In genomic region chr2:170966648-170967396, GRCh38 we compare ENCODE assay signal across 12 cellular contexts. TPM values are rescaled to one million over a fixed set of nuclear protein-coding genes. Genes with fewer than 3 reads are reported as not detected.
A peak's percentile ranks its signal among the peaks of the same experiment; 100 is the strongest.
DNase-seq lines count a peak whose midpoint lies in the region; ATAC-seq and TF ChIP-seq lines count a peak whose summit lies in the region.
"Had no signal": no experiment of that assay in that cellular context is flagged by ENCODE, and none has a peak within 500 bp of the region (broad histone marks: within the 10 kb centered on the region; RNA-seq: fewer than 3 reads in every experiment).

No MANE protein-coding gene starts in this region.

- peak; percentile 73 for ATAC-seq in WTC11

- H3K27me3 Mint-ChIP-seq in WTC11 (ENCODE audit: low read depth) = no peaks in the 10 kb centered on the region
- H3K27me3 Mint-ChIP-seq: activated B cell treated with CpG ODN at 0.5 μM for 24 hours had no signal

- H3K36me3 ChIP-seq in liver (ENCODE audit: control insufficient read depth in 4 of 4, insufficient read depth in 3 of 4, low read depth in 1 of 4, low read length in 3 of 4) = peaks cover 14 to 38% (median 27%) of the 10 kb centered on the region in 4 donors

- peak; percentile 27 to 37 for TF ChIP-seq RAD21 in liver (IDR thresholded peaks at IDR 0.05)

- no peaks in the 10 kb centered on the region for H3K9me3 Mint-ChIP-seq in WTC11
- H3K9me3 Mint-ChIP-seq: activated B cell treated with CpG ODN at 0.5 μM for 24 hours had no signal

- H3K36me3 Mint-ChIP-seq in WTC11 = peaks cover 51% of the 10 kb centered on the region

- no peak overlapping the region for H3K9ac ChIP-seq in liver (ENCODE audit: low read depth in 1 of 2, low read length in 2 of 2)

- CTCF ChIA-PET in WTC11 (lab: Charles Lee) = no interaction called here

- no peaks in the 10 kb centered on the region for H3K27me3 ChIP-seq in liver (ENCODE audit: control insufficient read depth in 4 of 4, insufficient read depth in 4 of 4, low read length in 3 of 4)
- H3K27me3 ChIP-seq: upper lobe of left lung had no signal

- 69% methylated on average over 13 of the region's 13 CpGs for WGBS in liver

- H3K9me3 ChIP-seq in liver (ENCODE audit: control insufficient read depth in 4 of 4, low read length in 3 of 4) = no peaks in the 10 kb centered on the region
- H3K9me3 ChIP-seq: upper lobe of left lung had no signal

- TF ChIP-seq CTCF in C4-2B (conservative IDR thresholded peaks at IDR 0.05) (peak; percentile 54), WTC11 (IDR thresholded peaks at IDR 0.05) (no peak; the same call in 1 of the 2 replicates), liver (IDR thresholded peaks at IDR 0.05; ENCODE audit: low read depth, low read length, missing input control) (peak; percentile 12)

- peaks cover 0 to 28% (median 11%) of the 10 kb centered on the region in 4 donors for H3K4me1 ChIP-seq in liver (ENCODE audit: control insufficient read depth in 4 of 4, insufficient read depth in 4 of 4, low read length in 3 of 4)
- H3K4me1 ChIP-seq: upper lobe of left lung had no signal

- DNase-seq in HCEC 1CT (peak; percentile 8), WTC11 (ENCODE audit: low spot score) (peak; percentile 51), HPDE6-E6E7 (ENCODE audit: extremely low spot score) (no peak), NCI-H1417 treated with DMSO at 0.1 percent for 48 hours (lab: John Stamatoyannopoulos, UW) (no peak), NCI-H2107 treated with DMSO at 0.1 percent for 48 hours (lab: John Stamatoyannopoulos, UW; ENCODE audit: unreplicated experiment) (no peak), glomerular visceral epithelial cell (ENCODE audit: extremely low spot score) (no peak)
- DNase-seq: activated B cell treated with CpG ODN at 0.5 μM for 24 hours, kidney, NCI-H1436 treated with DMSO at 0.1 percent for 48 hours had no signal

- H3K4me1 Mint-ChIP-seq in WTC11 = peaks cover 20% of the 10 kb centered on the region
- H3K4me1 Mint-ChIP-seq: activated B cell treated with CpG ODN at 0.5 μM for 24 hours had no signal

- no peak overlapping the region for H3K4me3 ChIP-seq in liver (ENCODE audit: low read depth in 1 of 3, low read length in 3 of 3)
- H3K4me3 ChIP-seq: upper lobe of left lung had no signal

- H3K27ac Mint-ChIP-seq in WTC11 = peak overlapping the region; percentile 6; the same call in 1 of the 2 replicates
- H3K27ac Mint-ChIP-seq: activated B cell treated with CpG ODN at 0.5 μM for 24 hours had no signal

- H3K4me3 Mint-ChIP-seq in WTC11 = no peak overlapping the region
- H3K4me3 Mint-ChIP-seq: activated B cell treated with CpG ODN at 0.5 μM for 24 hours had no signal

- POLR2A ChIA-PET in WTC11 (lab: Charles Lee) = interaction anchor here (0.6 kb wide), 1 partner anchor 40 kb away, joined by 3 read pairs; no protein-coding TSS in a partner anchor

- H3K27ac ChIP-seq in C4-2B = no peak overlapping the region
- no peak overlapping the region for H3K27ac ChIP-seq in liver (ENCODE audit: low read depth in 1 of 2, low read length in 2 of 2)
- H3K27ac ChIP-seq: upper lobe of left lung had no signal

TF ChIP-seq in WTC11, 78 proteins besides CTCF, POLR2A, EP300 and RAD21:
- TF ChIP-seq JUN (CRISPR knock-in tag; IDR thresholded peaks at IDR 0.05) (no peak), NR2C2 (CRISPR knock-in tag; IDR thresholded peaks at IDR 0.05) (no peak), JAZF1 (CRISPR knock-in tag; IDR thresholded peaks at IDR 0.05) (no peak), PRRX2 (CRISPR knock-in tag; IDR thresholded peaks at IDR 0.05) (no peak), ZNF425 (CRISPR knock-in tag; conservative IDR thresholded peaks at IDR 0.05) (no peak)

TF ChIP-seq in liver, 16 proteins besides CTCF, POLR2A, EP300 and RAD21:
- TF ChIP-seq FOXA2 (IDR thresholded peaks at IDR 0.05) = no peak
- no peak for TF ChIP-seq MAX (IDR thresholded peaks at IDR 0.05)
- TF ChIP-seq RXRA (IDR thresholded peaks at IDR 0.05) = peak; percentile 52 to 82
- TF ChIP-seq TAF1 (conservative IDR thresholded peaks at IDR 0.05) = no peak
- no peak for TF ChIP-seq NR2F2 (IDR thresholded peaks at IDR 0.05)
- TF ChIP-seq ATF3 (IDR thresholded peaks at IDR 0.05) = no peak
- no peak for TF ChIP-seq SP1 (IDR thresholded peaks at IDR 0.05)
TF ChIP-seq in liver: peak in this region for 1.

RNA-seq across cellular contexts. Expression of gene GORASP2, which starts 37.8 kb away (rescaled TPM):
- total RNA-seq in WTC11 (2021) (77.8 to 102 TPM (median 79.2 TPM) in 3 replicates), liver (10 to 100 TPM; 12.5 to 31.6 TPM)
- 10 to 100 TPM; 28.2 to 40.1 TPM for polyA plus RNA-seq in liver

Comparison
In these comparisons a context has a peak if more than half of its experiments do, and no peak if none do; other contexts are left out.
1. DNase-seq: peak in HCEC 1CT (single experiment) and WTC11 (single experiment); none in HPDE6-E6E7 (single experiment), NCI-H1417 treated with DMSO at 0.1 percent for 48 hours (single experiment), NCI-H2107 treated with DMSO at 0.1 percent for 48 hours (single experiment) and glomerular visceral epithelial cell (single experiment).